ENCODE assay signal across 36 cellular contexts in the genomic region with DNA sequence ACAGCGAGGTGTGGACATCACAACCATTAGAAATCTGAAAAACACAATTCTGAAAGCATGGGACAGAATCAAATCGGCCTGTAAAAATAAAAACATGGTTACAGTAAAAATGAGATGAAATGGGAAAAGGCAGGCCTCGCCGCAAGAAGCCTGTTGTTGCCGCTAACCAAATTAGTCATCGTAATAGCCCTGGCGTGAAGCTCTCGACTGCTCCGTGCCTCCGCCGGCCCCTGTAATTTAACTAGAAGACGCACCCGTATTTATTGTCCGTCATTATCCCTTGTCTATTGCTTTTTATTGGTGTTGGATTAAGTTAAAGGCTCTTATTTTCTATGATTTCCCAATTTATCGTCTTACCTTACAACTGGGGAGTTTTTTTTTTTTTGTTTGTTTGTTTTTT.
"Had no signal": no experiment of that assay in that cellular context is flagged by ENCODE, and none has a peak within 500 bp of the region (broad histone marks: within the 10 kb centered on the region; RNA-seq: fewer than 3 reads in every experiment).

No MANE protein-coding gene starts in this region.

- H3K4me1 ChIP-seq: ascending aorta had no signal

- H3K4me1 Mint-ChIP-seq: activated CD4-positive, alpha-beta memory T cell treated with anti-CD3 and anti-CD28 coated beads, Interleukin-2, amount 10 ng/mL, durations not matched to agents 7 days and 5 days; activated CD4-positive, alpha-beta T cell treated with anti-CD3 and anti-CD28 coated beads for 36 hours; activated CD4-positive, alpha-beta T cell treated with anti-CD3 and anti-CD28 coated beads, Interleukin-2, amount 10 ng/mL, durations not matched to agents 7 days and 5 days; activated CD8-positive, alpha-beta memory T cell treated with anti-CD3 and anti-CD28 coated beads, Interleukin-2, amount 10 ng/mL, durations not matched to agents 7 days and 5 days; activated naive CD4-positive, alpha-beta T cell treated with anti-CD3 and anti-CD28 coated beads, Interleukin-2, amount 10 ng/mL, durations not matched to agents 7 days and 5 days; activated naive CD4-positive, alpha-beta T cell treated with anti-CD3 and anti-CD28 coated beads, Interleukin-2, amount 50 U/mL, for 24 hours; activated naive CD8-positive, alpha-beta T cell treated with anti-CD3 and anti-CD28 coated beads, Interleukin-2, amount 10 ng/mL, durations not matched to agents 7 days and 5 days; activated naive CD8-positive, alpha-beta T cell treated with anti-CD3 and anti-CD28 coated beads, Interleukin-2, amount 50 U/mL, for 24 hours; central memory CD8-positive, alpha-beta T cell had no signal

- DNase-seq: activated CD4-positive, alpha-beta memory T cell treated with anti-CD3 and anti-CD28 coated beads, Interleukin-2, amount 10 ng/mL, durations not matched to agents 7 days and 5 days; activated CD4-positive, alpha-beta T cell treated with anti-CD3 and anti-CD28 coated beads for 1 hour; activated CD4-positive, alpha-beta T cell treated with anti-CD3 and anti-CD28 coated beads for 36 hours; activated CD4-positive, alpha-beta T cell treated with anti-CD3 and anti-CD28 coated beads for 48 hours; activated CD4-positive, alpha-beta T cell treated with anti-CD3 and anti-CD28 coated beads, Interleukin-2, amount 10 ng/mL, durations not matched to agents 7 days and 5 days; activated CD4-positive, alpha-beta T cell treated with anti-CD3 and anti-CD28 coated beads, Interleukin-2, amount 50 U/mL, for 48 hours; activated CD4-positive, CD25-positive, alpha-beta regulatory T cell; activated CD8-positive, alpha-beta memory T cell treated with anti-CD3 and anti-CD28 coated beads for 24 hours; activated CD8-positive, alpha-beta memory T cell treated with anti-CD3 and anti-CD28 coated beads, Interleukin-2, amount 10 ng/mL, durations not matched to agents 7 days and 5 days; activated CD8-positive, alpha-beta memory T cell treated with anti-CD3 and anti-CD28 coated beads, Interleukin-2, amount 50 U/mL, for 48 hours; activated CD8-positive, alpha-beta T cell treated with anti-CD3 and anti-CD28 coated beads, Interleukin-2, amount 10 ng/mL, durations not matched to agents 7 days and 5 days; activated effector memory CD4-positive, alpha-beta T cell treated with Interleukin-2 at 50 U/mL for 16 hours; activated gamma-delta T cell; activated naive CD4-positive, alpha-beta T cell treated with anti-CD3 and anti-CD28 coated beads, Interleukin-2, amount 10 ng/mL, durations not matched to agents 7 days and 5 days; activated naive CD4-positive, alpha-beta T cell treated with Interleukin-2 at 50 U/mL for 16 hours; activated naive CD8-positive, alpha-beta T cell treated with anti-CD3 and anti-CD28 coated beads, Interleukin-2, amount 10 ng/mL, durations not matched to agents 7 days and 5 days; activated naive CD8-positive, alpha-beta T cell treated with anti-CD3 and anti-CD28 coated beads, Interleukin-2, amount 50 U/mL, for 24 hours; activated T-cell treated with anti-CD3 and anti-CD28 coated beads, Interleukin-2, amount 50 U/mL, for 24 hours; activated T-cell treated with anti-CD3 and anti-CD28 coated beads, Interleukin-2, amount 50 U/mL, for 48 hours; amygdala; anterior cingulate cortex; caudate nucleus; cerebellar nuclear complex; T-helper 2 cell; T-helper 9 cell had no signal

- H3K27ac Mint-ChIP-seq: activated CD4-positive, alpha-beta memory T cell treated with anti-CD3 and anti-CD28 coated beads, Interleukin-2, amount 10 ng/mL, durations not matched to agents 7 days and 5 days; activated CD4-positive, alpha-beta T cell treated with anti-CD3 and anti-CD28 coated beads for 36 hours; activated CD4-positive, alpha-beta T cell treated with anti-CD3 and anti-CD28 coated beads, Interleukin-2, amount 10 ng/mL, durations not matched to agents 7 days and 5 days; activated CD8-positive, alpha-beta memory T cell treated with anti-CD3 and anti-CD28 coated beads, Interleukin-2, amount 10 ng/mL, durations not matched to agents 7 days and 5 days; activated CD8-positive, alpha-beta T cell treated with anti-CD3 and anti-CD28 coated beads, Interleukin-2, amount 10 ng/mL, durations not matched to agents 7 days and 5 days; activated naive CD4-positive, alpha-beta T cell treated with anti-CD3 and anti-CD28 coated beads, Interleukin-2, amount 10 ng/mL, durations not matched to agents 7 days and 5 days; activated naive CD4-positive, alpha-beta T cell treated with anti-CD3 and anti-CD28 coated beads, Interleukin-2, amount 50 U/mL, for 24 hours; activated naive CD8-positive, alpha-beta T cell; activated naive CD8-positive, alpha-beta T cell treated with anti-CD3 and anti-CD28 coated beads, Interleukin-2, amount 10 ng/mL, durations not matched to agents 7 days and 5 days; activated naive CD8-positive, alpha-beta T cell treated with anti-CD3 and anti-CD28 coated beads, Interleukin-2, amount 50 U/mL, for 24 hours; activated T-cell treated with anti-CD3 and anti-CD28 coated beads, Interleukin-2, amount 50 U/mL, for 24 hours; activated T-helper 2 cell treated with anti-CD3 and anti-CD28 coated beads, Interferon-gamma antibody, Interleukin-2, Interleukin-4, amounts not matched to agents 10 μg/mL and 5 μg/mL and 100 μg/mL, durations not matched to agents 14 hours and 24 hours and 36 hours; brain; T-helper 1 cell treated with Interleukin-12 subunit alpha and Interleukin-12 subunit beta and Interleukin-4 antibody, amounts not matched to agents 30 μg/mL and 1 μg/mL, for 36 hours; T-helper 2 cell treated with Interferon-gamma antibody and Interleukin-4, amounts not matched to agents 5 μg/mL and 100 μg/mL, for 36 hours had no signal

- H3K4me3 Mint-ChIP-seq: activated CD4-positive, alpha-beta memory T cell treated with anti-CD3 and anti-CD28 coated beads, Interleukin-2, amount 10 ng/mL, durations not matched to agents 7 days and 5 days; activated CD4-positive, alpha-beta T cell treated with anti-CD3 and anti-CD28 coated beads for 36 hours; activated CD4-positive, alpha-beta T cell treated with anti-CD3 and anti-CD28 coated beads, Interleukin-2, amount 10 ng/mL, durations not matched to agents 7 days and 5 days; activated CD8-positive, alpha-beta memory T cell treated with anti-CD3 and anti-CD28 coated beads, Interleukin-2, amount 10 ng/mL, durations not matched to agents 7 days and 5 days; activated CD8-positive, alpha-beta T cell treated with anti-CD3 and anti-CD28 coated beads, Interleukin-2, amount 10 ng/mL, durations not matched to agents 7 days and 5 days; activated naive CD4-positive, alpha-beta T cell treated with anti-CD3 and anti-CD28 coated beads, Interleukin-2, amount 10 ng/mL, durations not matched to agents 7 days and 5 days; activated naive CD4-positive, alpha-beta T cell treated with anti-CD3 and anti-CD28 coated beads, Interleukin-2, amount 50 U/mL, for 24 hours; activated naive CD8-positive, alpha-beta T cell; activated naive CD8-positive, alpha-beta T cell treated with anti-CD3 and anti-CD28 coated beads, Interleukin-2, amount 10 ng/mL, durations not matched to agents 7 days and 5 days; activated naive CD8-positive, alpha-beta T cell treated with anti-CD3 and anti-CD28 coated beads, Interleukin-2, amount 50 U/mL, for 24 hours; activated T-cell treated with anti-CD3 and anti-CD28 coated beads, Interleukin-2, amount 50 U/mL, for 24 hours; brain; central memory CD8-positive, alpha-beta T cell; T-helper 1 cell treated with Interleukin-12 subunit alpha and Interleukin-12 subunit beta and Interleukin-4 antibody, amounts not matched to agents 30 μg/mL and 1 μg/mL, for 36 hours; T-helper 2 cell treated with Interferon-gamma antibody and Interleukin-4, amounts not matched to agents 5 μg/mL and 100 μg/mL, for 36 hours had no signal

- H3K27me3 ChIP-seq: ascending aorta, cardiac muscle cell had no signal

- H3K36me3 ChIP-seq: ascending aorta, cardiac muscle cell had no signal

- H3K4me3 ChIP-seq: ascending aorta, cardiac muscle cell had no signal

- H3K27ac ChIP-seq: ascending aorta, cardiac muscle cell, VCaP had no signal

- H3K9me3 Mint-ChIP-seq: activated CD4-positive, alpha-beta memory T cell treated with anti-CD3 and anti-CD28 coated beads, Interleukin-2, amount 10 ng/mL, durations not matched to agents 7 days and 5 days; activated CD4-positive, alpha-beta T cell treated with anti-CD3 and anti-CD28 coated beads, Interleukin-2, amount 10 ng/mL, durations not matched to agents 7 days and 5 days; activated naive CD4-positive, alpha-beta T cell treated with anti-CD3 and anti-CD28 coated beads, Interleukin-2, amount 10 ng/mL, durations not matched to agents 7 days and 5 days; activated naive CD4-positive, alpha-beta T cell treated with anti-CD3 and anti-CD28 coated beads, Interleukin-2, amount 50 U/mL, for 24 hours; activated naive CD8-positive, alpha-beta T cell treated with anti-CD3 and anti-CD28 coated beads, Interleukin-2, amount 10 ng/mL, durations not matched to agents 7 days and 5 days; activated naive CD8-positive, alpha-beta T cell treated with anti-CD3 and anti-CD28 coated beads, Interleukin-2, amount 50 U/mL, for 24 hours; activated T-cell treated with anti-CD3 and anti-CD28 coated beads, Interleukin-2, amount 50 U/mL, for 24 hours; activated T-helper 2 cell treated with anti-CD3 and anti-CD28 coated beads, Interferon-gamma antibody, Interleukin-2, Interleukin-4, amounts not matched to agents 10 μg/mL and 5 μg/mL and 100 μg/mL, durations not matched to agents 14 hours and 24 hours and 36 hours; central memory CD8-positive, alpha-beta T cell; T-helper 1 cell treated with Interleukin-12 subunit alpha and Interleukin-12 subunit beta and Interleukin-4 antibody, amounts not matched to agents 30 μg/mL and 1 μg/mL, for 36 hours; T-helper 2 cell treated with Interferon-gamma antibody and Interleukin-4, amounts not matched to agents 5 μg/mL and 100 μg/mL, for 36 hours had no signal

- ATAC-seq: activated CD4-positive, alpha-beta T cell treated with anti-CD3 and anti-CD28 coated beads for 36 hours; activated CD4-positive, CD25-positive, alpha-beta regulatory T cell treated with anti-CD3 and anti-CD28 coated beads, Interleukin-2, amount 50 U/mL, for 24 hours; activated CD8-positive, alpha-beta memory T cell treated with anti-CD3 and anti-CD28 coated beads, Interleukin-2, amount 10 ng/mL, durations not matched to agents 7 days and 5 days; activated CD8-positive, alpha-beta T cell treated with anti-CD3 and anti-CD28 coated beads, Interleukin-2, amount 10 ng/mL, durations not matched to agents 7 days and 5 days; activated naive CD8-positive, alpha-beta T cell treated with anti-CD3 and anti-CD28 coated beads, Interleukin-2, amount 50 U/mL, for 24 hours had no signal

- H3K9me3 ChIP-seq: ascending aorta had no signal

- H3K36me3 Mint-ChIP-seq: activated CD8-positive, alpha-beta memory T cell treated with anti-CD3 and anti-CD28 coated beads, Interleukin-2, amount 10 ng/mL, durations not matched to agents 7 days and 5 days; activated naive CD4-positive, alpha-beta T cell treated with anti-CD3 and anti-CD28 coated beads, Interleukin-2, amount 10 ng/mL, durations not matched to agents 7 days and 5 days; activated naive CD4-positive, alpha-beta T cell treated with anti-CD3 and anti-CD28 coated beads, Interleukin-2, amount 50 U/mL, for 24 hours; activated naive CD8-positive, alpha-beta T cell; activated naive CD8-positive, alpha-beta T cell treated with anti-CD3 and anti-CD28 coated beads, Interleukin-2, amount 10 ng/mL, durations not matched to agents 7 days and 5 days; brain had no signal

- H3K27me3 Mint-ChIP-seq: activated CD4-positive, alpha-beta memory T cell treated with anti-CD3 and anti-CD28 coated beads, Interleukin-2, amount 10 ng/mL, durations not matched to agents 7 days and 5 days; activated CD4-positive, alpha-beta T cell treated with anti-CD3 and anti-CD28 coated beads for 36 hours; activated CD4-positive, alpha-beta T cell treated with anti-CD3 and anti-CD28 coated beads, Interleukin-2, amount 10 ng/mL, durations not matched to agents 7 days and 5 days; activated CD8-positive, alpha-beta memory T cell treated with anti-CD3 and anti-CD28 coated beads, Interleukin-2, amount 10 ng/mL, durations not matched to agents 7 days and 5 days; activated naive CD4-positive, alpha-beta T cell treated with anti-CD3 and anti-CD28 coated beads, Interleukin-2, amount 10 ng/mL, durations not matched to agents 7 days and 5 days; activated naive CD4-positive, alpha-beta T cell treated with anti-CD3 and anti-CD28 coated beads, Interleukin-2, amount 50 U/mL, for 24 hours; activated naive CD8-positive, alpha-beta T cell treated with anti-CD3 and anti-CD28 coated beads, Interleukin-2, amount 10 ng/mL, durations not matched to agents 7 days and 5 days; activated T-cell treated with anti-CD3 and anti-CD28 coated beads, Interleukin-2, amount 50 U/mL, for 24 hours had no signal
